Comparison of ENCODE assay signal across 9 cellular contexts in genomic region chrX:39242187-39242586, GRCh38.
DNase-seq lines count a peak whose midpoint lies in the region; ATAC-seq and TF ChIP-seq lines count a peak whose summit lies in the region.
"Had no signal": no experiment of that assay in that cellular context is flagged by ENCODE, and none has a peak within 500 bp of the region (broad histone marks: within the 10 kb centered on the region; RNA-seq: fewer than 3 reads in every experiment).

No MANE protein-coding gene starts in this region.

- H3K9me3 Mint-ChIP-seq in activated CD8-positive, alpha-beta T cell treated with anti-CD3 and anti-CD28 coated beads for 36 hours = no peaks in the 10 kb centered on the region
- no peaks in the 10 kb centered on the region for H3K9me3 Mint-ChIP-seq in activated naive CD8-positive, alpha-beta T cell treated with anti-CD3 and anti-CD28 coated beads, Interleukin-2, amount 50 U/mL, for 24 hours
- no peaks in the 10 kb centered on the region for H3K9me3 Mint-ChIP-seq in activated naive CD4-positive, alpha-beta T cell treated with anti-CD3 and anti-CD28 coated beads, Interleukin-2, amount 10 ng/mL, durations not matched to agents 7 days and 5 days

- no peak overlapping the region for H3K27ac Mint-ChIP-seq in activated CD8-positive, alpha-beta T cell treated with anti-CD3 and anti-CD28 coated beads for 36 hours
- H3K27ac Mint-ChIP-seq in activated naive CD8-positive, alpha-beta T cell treated with anti-CD3 and anti-CD28 coated beads, Interleukin-2, amount 50 U/mL, for 24 hours = no peak overlapping the region
- H3K27ac Mint-ChIP-seq in activated naive CD4-positive, alpha-beta T cell treated with anti-CD3 and anti-CD28 coated beads, Interleukin-2, amount 10 ng/mL, durations not matched to agents 7 days and 5 days = no peak overlapping the region

- CTCF ChIA-PET in activated CD8-positive, alpha-beta T cell treated with anti-CD3 and anti-CD28 coated beads for 36 hours (lab: Charles Lee) = interaction anchor here (0.7 to 1.3 kb wide), 5 partner anchors 19 to 106 kb away, joined by 3 to 4 read pairs (median 3); no protein-coding TSS in a partner anchor
- CTCF ChIA-PET in activated naive CD4-positive, alpha-beta T cell treated with anti-CD3 and anti-CD28 coated beads, Interleukin-2, amount 10 ng/mL, durations not matched to agents 7 days and 5 days (lab: Charles Lee) = interaction anchor here (0.8 to 2.6 kb wide), 3 partner anchors 71 to 79 kb away, joined by 3 to 15 read pairs (median 4); no protein-coding TSS in a partner anchor

- H3K27ac ChIP-seq in tibial nerve = no peak overlapping the region
- H3K27ac ChIP-seq: BLaER1 had no signal

- DNase-seq in NCI-H2081 (lab: John Stamatoyannopoulos, UW) (peak; percentile 45 to 66), NCI-H2081 treated with DMSO at 0.1 percent for 48 hours (lab: John Stamatoyannopoulos, UW) (no peak), NCI-H1092 treated with DMSO at 0.1 percent for 48 hours (lab: John Stamatoyannopoulos, UW) (peak; percentile 77), kidney epithelial cell (ENCODE audit: low read depth) (no peak), tibial nerve (ENCODE audit: low spot score in 2 of 2) (no peak)
- peak; percentile 12 for DNase-seq in activated CD8-positive, alpha-beta T cell treated with anti-CD3 and anti-CD28 coated beads for 36 hours
- no peak for DNase-seq in activated naive CD8-positive, alpha-beta T cell treated with anti-CD3 and anti-CD28 coated beads, Interleukin-2, amount 50 U/mL, for 24 hours
- no peak for DNase-seq in activated naive CD4-positive, alpha-beta T cell treated with anti-CD3 and anti-CD28 coated beads, Interleukin-2, amount 10 ng/mL, durations not matched to agents 7 days and 5 days

- H3K36me3 Mint-ChIP-seq in activated CD8-positive, alpha-beta T cell treated with anti-CD3 and anti-CD28 coated beads for 36 hours (ENCODE audit: low read depth) = no peaks in the 10 kb centered on the region
- no peaks in the 10 kb centered on the region for H3K36me3 Mint-ChIP-seq in activated naive CD8-positive, alpha-beta T cell treated with anti-CD3 and anti-CD28 coated beads, Interleukin-2, amount 50 U/mL, for 24 hours (ENCODE audit: low read depth)
- H3K36me3 Mint-ChIP-seq in activated naive CD4-positive, alpha-beta T cell treated with anti-CD3 and anti-CD28 coated beads, Interleukin-2, amount 10 ng/mL, durations not matched to agents 7 days and 5 days = no peaks in the 10 kb centered on the region

- TF ChIP-seq CTCF in activated CD8-positive, alpha-beta T cell treated with anti-CD3 and anti-CD28 coated beads for 36 hours (IDR thresholded peaks at IDR 0.05) = no peak
- peak; percentile 44 for TF ChIP-seq CTCF in kidney epithelial cell (IDR thresholded peaks at IDR 0.05; ENCODE audit: insufficient read depth, low read length, poor library complexity, severe bottlenecking)
- peak in 1 of 5 experiments; percentile 25 for TF ChIP-seq CTCF in tibial nerve (IDR thresholded peaks at IDR 0.05)

- no peak for TF ChIP-seq POLR2A in tibial nerve (IDR thresholded peaks at IDR 0.05)

- H3K27me3 ChIP-seq in kidney epithelial cell (ENCODE audit: control insufficient read depth, insufficient read depth, low read length) = no peaks in the 10 kb centered on the region
- no peaks in the 10 kb centered on the region for H3K27me3 ChIP-seq in tibial nerve
- H3K27me3 ChIP-seq: BLaER1 had no signal

- H3K9me3 ChIP-seq in tibial nerve = no peaks in the 10 kb centered on the region

- H3K4me1 Mint-ChIP-seq in activated CD8-positive, alpha-beta T cell treated with anti-CD3 and anti-CD28 coated beads for 36 hours (ENCODE audit: low read depth) = peaks cover 22% of the 10 kb centered on the region
- H3K4me1 Mint-ChIP-seq in activated naive CD8-positive, alpha-beta T cell treated with anti-CD3 and anti-CD28 coated beads, Interleukin-2, amount 50 U/mL, for 24 hours = peaks cover 34% of the 10 kb centered on the region
- peaks cover 5% of the 10 kb centered on the region for H3K4me1 Mint-ChIP-seq in activated naive CD4-positive, alpha-beta T cell treated with anti-CD3 and anti-CD28 coated beads, Interleukin-2, amount 10 ng/mL, durations not matched to agents 7 days and 5 days

- H3K27me3 Mint-ChIP-seq in activated CD8-positive, alpha-beta T cell treated with anti-CD3 and anti-CD28 coated beads for 36 hours = no peaks in the 10 kb centered on the region
- H3K27me3 Mint-ChIP-seq in activated naive CD8-positive, alpha-beta T cell treated with anti-CD3 and anti-CD28 coated beads, Interleukin-2, amount 50 U/mL, for 24 hours = no peaks in the 10 kb centered on the region
- no peaks in the 10 kb centered on the region for H3K27me3 Mint-ChIP-seq in activated naive CD4-positive, alpha-beta T cell treated with anti-CD3 and anti-CD28 coated beads, Interleukin-2, amount 10 ng/mL, durations not matched to agents 7 days and 5 days

- TF ChIP-seq EP300 in tibial nerve (IDR thresholded peaks at IDR 0.05) = no peak

- no peak for ATAC-seq in activated CD8-positive, alpha-beta T cell treated with anti-CD3 and anti-CD28 coated beads for 36 hours
- no peak for ATAC-seq in activated naive CD8-positive, alpha-beta T cell treated with anti-CD3 and anti-CD28 coated beads, Interleukin-2, amount 50 U/mL, for 24 hours

- H3K36me3 ChIP-seq in kidney epithelial cell (ENCODE audit: control insufficient read depth, insufficient read depth, low read length) (no peaks in the 10 kb centered on the region), tibial nerve (no peaks in the 10 kb centered on the region)
- H3K36me3 ChIP-seq: BLaER1 had no signal

- no peak overlapping the region for H3K4me3 Mint-ChIP-seq in activated CD8-positive, alpha-beta T cell treated with anti-CD3 and anti-CD28 coated beads for 36 hours
- H3K4me3 Mint-ChIP-seq in activated naive CD8-positive, alpha-beta T cell treated with anti-CD3 and anti-CD28 coated beads, Interleukin-2, amount 50 U/mL, for 24 hours = no peak overlapping the region
- no peak overlapping the region for H3K4me3 Mint-ChIP-seq in activated naive CD4-positive, alpha-beta T cell treated with anti-CD3 and anti-CD28 coated beads, Interleukin-2, amount 10 ng/mL, durations not matched to agents 7 days and 5 days

- POLR2A ChIA-PET in activated CD8-positive, alpha-beta T cell treated with anti-CD3 and anti-CD28 coated beads for 36 hours (lab: Charles Lee) = no interaction called here

- H3K4me1 ChIP-seq in tibial nerve = no peaks in the 10 kb centered on the region

- 72 to 80% methylated on average over 1 of the region's 1 CpG for WGBS in tibial nerve, 2 donors

- H3K4me3 ChIP-seq in kidney epithelial cell (ENCODE audit: low read depth, low read length) (no peak overlapping the region), tibial nerve (no peak overlapping the region)
- H3K4me3 ChIP-seq: BLaER1 had no signal

- intact Hi-C loops in activated CD8-positive, alpha-beta T cell treated with anti-CD3 and anti-CD28 coated beads for 36 hours (cut with micrococcal nuclease) = no loop called here

Comparison
In these comparisons a context has a peak if more than half of its experiments do, and no peak if none do; other contexts are left out.
1. DNase-seq: peak in NCI-H2081 (2 of 2), NCI-H1092 treated with DMSO at 0.1 percent for 48 hours (single experiment) and activated CD8-positive, alpha-beta T cell treated with anti-CD3 and anti-CD28 coated beads for 36 hours (single experiment); none in NCI-H2081 treated with DMSO at 0.1 percent for 48 hours (single experiment), kidney epithelial cell (single experiment), activated naive CD8-positive, alpha-beta T cell treated with anti-CD3 and anti-CD28 coated beads, Interleukin-2, amount 50 U/mL, for 24 hours (single experiment), activated naive CD4-positive, alpha-beta T cell treated with anti-CD3 and anti-CD28 coated beads, Interleukin-2, amount 10 ng/mL, durations not matched to agents 7 days and 5 days (single experiment) and tibial nerve (0 of 2).